1 cellular context compared by ENCODE assay signal in the genomic region with DNA sequence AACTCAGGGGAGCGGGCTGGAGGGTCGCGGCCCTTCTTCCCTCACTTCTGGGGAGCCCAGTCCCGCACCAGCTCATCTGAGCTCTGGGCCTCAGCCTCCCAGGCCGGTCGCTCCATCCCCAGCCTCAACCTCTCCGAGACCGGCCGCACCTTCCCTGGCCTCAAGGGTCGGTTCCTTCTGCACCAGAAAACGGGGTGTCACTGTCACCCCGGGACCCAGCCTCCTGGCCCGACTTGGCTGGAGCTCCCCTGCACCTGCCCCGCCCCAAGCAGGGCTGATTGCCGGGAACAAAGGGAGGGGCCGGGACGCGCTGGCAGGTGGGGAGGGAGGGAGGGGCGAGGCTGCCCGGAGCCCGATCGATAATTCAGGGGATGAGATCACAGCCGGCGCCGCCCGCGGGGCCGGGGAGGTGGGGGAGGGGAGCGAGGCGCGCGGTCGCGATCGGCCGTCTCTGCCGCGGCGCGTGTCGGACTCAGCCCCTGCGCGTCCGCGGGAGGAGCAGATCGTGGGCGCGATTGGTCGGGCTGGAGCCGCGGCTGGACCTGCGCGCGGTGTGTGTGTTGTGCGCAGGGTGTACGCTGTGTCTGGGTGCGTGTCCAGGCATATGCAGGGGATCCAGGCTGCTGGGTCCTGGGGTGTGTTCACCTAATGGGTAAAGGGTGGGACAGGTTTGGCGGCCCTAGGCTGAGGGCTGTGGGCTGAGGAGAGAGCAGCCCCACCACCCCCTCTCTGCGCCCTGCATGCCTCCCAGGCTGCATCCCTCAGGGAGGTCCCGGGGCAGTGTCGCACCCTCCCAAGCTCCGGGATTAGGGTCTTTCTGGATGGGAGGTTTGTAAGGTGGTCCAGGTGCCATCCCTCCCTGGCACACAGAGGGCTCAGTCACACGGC.
TF ChIP-seq lines count a peak whose summit lies in the region.

No MANE protein-coding gene starts in this region.

TF ChIP-seq in endothelial cell of umbilical vein, 7 proteins besides CTCF, POLR2A, EP300 and RAD21:
- TF ChIP-seq GATA2 (IDR thresholded peaks at IDR 0.05; ENCODE audit: insufficient read depth, insufficient read length, low read depth, low read length) (no peak), EZH2 (IDR thresholded peaks at IDR 0.05; ENCODE audit: borderline replicate concordance, low read depth, low read length, severe bottlenecking) (peak; percentile 59), FOS (IDR thresholded peaks at IDR 0.05; ENCODE audit: borderline replicate concordance, insufficient read depth, low read length) (no peak)
- TF ChIP-seq, protein P1, sequence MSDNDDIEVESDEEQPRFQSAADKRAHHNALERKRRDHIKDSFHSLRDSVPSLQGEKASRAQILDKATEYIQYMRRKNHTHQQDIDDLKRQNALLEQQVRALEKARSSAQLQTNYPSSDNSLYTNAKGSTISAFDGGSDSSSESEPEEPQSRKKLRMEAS (IDR thresholded peaks at IDR 0.05; ENCODE audit: insufficient read depth, insufficient read length), result no peak
